In genomic region chr19:18045307-18046013, GRCh38 we compare ENCODE assay signal across 8 cellular contexts. TPM values are rescaled to one million over a fixed set of nuclear protein-coding genes. Genes with fewer than 3 reads are reported as not detected.
DNase-seq lines count a peak whose midpoint lies in the region; ATAC-seq and TF ChIP-seq lines count a peak whose summit lies in the region.

No MANE protein-coding gene starts in this region.

- 70 to 78% (median 76%) methylated on average over 7 of the region's 7 CpGs for WGBS in ovary, 3 donors

- H3K36me3 Mint-ChIP-seq in Calu3 (ENCODE audit: insufficient read depth, unreplicated experiment) (peaks cover 14% of the 10 kb centered on the region), chondrocyte (ENCODE audit: low read depth) (no peaks in the 10 kb centered on the region)

- H3K27me3 ChIP-seq in ovary = no peaks in the 10 kb centered on the region

- no peak for TF ChIP-seq EP300 in ovary (IDR thresholded peaks at IDR 0.05)

- intact Hi-C loops in Calu3 (cut with micrococcal nuclease; ENCODE audit: unreplicated experiment) (no loop called here), ovary (cut with DNase I) (no loop called here)

- ATAC-seq in HG02970 (IDR thresholded peaks at IDR 0.05; ENCODE audit: low FRiP score, unreplicated experiment) (no peak), GM21717 (IDR thresholded peaks at IDR 0.05; ENCODE audit: unreplicated experiment) (no peak)

- H3K27ac ChIP-seq in KOPT-K1 (ENCODE audit: low read depth, low read length, poor library complexity, severe bottlenecking) (peak overlapping the region; percentile 75), ovary (no peak overlapping the region)

- H3K27me3 Mint-ChIP-seq in Calu3 (ENCODE audit: unreplicated experiment) = peaks cover 11% of the 10 kb centered on the region
- no peaks in the 10 kb centered on the region for H3K27me3 Mint-ChIP-seq in chondrocyte (ENCODE audit: low read depth)

- H3K4me3 Mint-ChIP-seq in Calu3 (ENCODE audit: low read depth, unreplicated experiment) = no peak overlapping the region
- H3K4me3 Mint-ChIP-seq in chondrocyte (ENCODE audit: unreplicated experiment) = peak overlapping the region; percentile 60

- no peak for TF ChIP-seq POLR2A in ovary (IDR thresholded peaks at IDR 0.05)

- H3K4me1 Mint-ChIP-seq in Calu3 (ENCODE audit: low read depth, unreplicated experiment) (peaks cover 26% of the 10 kb centered on the region), chondrocyte (ENCODE audit: low read depth) (peaks cover 31% of the 10 kb centered on the region)

- H3K4me3 ChIP-seq in ovary = peak overlapping the region; percentile 17

- no TSS peak for BruUV-seq in Calu3 (replicated peaks; lab: Mats Ljungman, UMichigan)

- DNase-seq in Calu3 (no peak), chondrocyte (ENCODE audit: low spot score) (no peak), ovary (no peak), SK-N-DZ (ENCODE audit: low spot score) (no peak), Kasumi-1 (lab: John Stamatoyannopoulos, UW) (no peak)

- H3K27ac Mint-ChIP-seq in Calu3 (ENCODE audit: unreplicated experiment) (peak overlapping the region; percentile 23), chondrocyte (ENCODE audit: unreplicated experiment) (peak overlapping the region; percentile 85)

- CTCF ChIA-PET in Calu3 (lab: Charles Lee) = interaction anchor here (0.7 to 1.3 kb wide), 2 partner anchors 66 to 147 kb away, joined by 3 read pairs; no protein-coding TSS in a partner anchor

- peaks cover 6% of the 10 kb centered on the region for H3K9me3 ChIP-seq in KOPT-K1 (ENCODE audit: insufficient read depth, low read length, poor library complexity, severe bottlenecking)
- no peaks in the 10 kb centered on the region for H3K9me3 ChIP-seq in ovary

- H3K4me1 ChIP-seq in ovary (ENCODE audit: insufficient read depth) = no peaks in the 10 kb centered on the region

- no peak for TF ChIP-seq CTCF in Calu3 (IDR thresholded peaks at IDR 0.05; ENCODE audit: unreplicated experiment)
- TF ChIP-seq CTCF in chondrocyte (IDR thresholded peaks at IDR 0.05) = no peak
- no peak for TF ChIP-seq CTCF in ovary (IDR thresholded peaks at IDR 0.05)

- H3K36me3 ChIP-seq in KOPT-K1 (ENCODE audit: insufficient read depth, low read length) (no peaks in the 10 kb centered on the region), ovary (no peaks in the 10 kb centered on the region)

- H3K9me3 Mint-ChIP-seq in Calu3 (ENCODE audit: low read depth, unreplicated experiment) = no peaks in the 10 kb centered on the region
- H3K9me3 Mint-ChIP-seq in chondrocyte (ENCODE audit: low read depth) = peaks cover 9% of the 10 kb centered on the region

RNA-seq across cellular contexts. Expression of gene ARRDC2, which starts 37.5 kb away (rescaled TPM):
- 15.8 and 23.0 TPM in 2 replicates for total RNA-seq in Calu3 (2022)
- 12.2 to 19.8 TPM (median 17.8 TPM) in 3 replicates for total RNA-seq in chondrocyte
- 10 to 100 TPM in 5 of 7 donors, 1 to 10 TPM in 2; 6.8 to 22.8 (median 12.2) TPM for total RNA-seq in ovary
- 10 to 100 TPM; 12.9 to 14.7 TPM for polyA plus RNA-seq in ovary
- 3.1 and 3.6 TPM in 2 replicates for polyA plus RNA-seq in SK-N-DZ (2014; cell fraction: cytosol; rRNA removed)
- 3.2 and 18.3 TPM in 2 replicates for polyA plus RNA-seq in SK-N-DZ (2014; cell fraction: nucleus; rRNA removed)

RNA-seq across cellular contexts. Expression of gene IL12RB1, which starts 41.3 kb away (rescaled TPM):
- total RNA-seq in Calu3 (2022) (not detected in 2 replicates), chondrocyte (not detected in 3 replicates), ovary (under 1 TPM; 0.31 to 0.89 (median 0.57) TPM)
- under 1 TPM; 0.22 to 0.70 TPM for polyA plus RNA-seq in ovary
- polyA plus RNA-seq in SK-N-DZ (2014; cell fraction: cytosol; rRNA removed) = not detected in 2 replicates
- polyA plus RNA-seq in SK-N-DZ (2014; cell fraction: nucleus; rRNA removed) = not detected in 2 replicates

RNA-seq across cellular contexts. Expression of gene MAST3, which starts 52.1 kb away (rescaled TPM):
- total RNA-seq in Calu3 (2022) = 5.5 and 5.9 TPM in 2 replicates
- total RNA-seq in chondrocyte = 9.7 to 10.1 TPM (median 10.0 TPM) in 3 replicates
- 10 to 100 TPM in 3 of 7 donors, 1 to 10 TPM in 4; 7.8 to 12.2 (median 9.9) TPM for total RNA-seq in ovary
- polyA plus RNA-seq in ovary = 1 to 10 TPM; 2.4 to 5.7 TPM
- polyA plus RNA-seq in SK-N-DZ (2014; cell fraction: cytosol; rRNA removed) = 2.0 and 2.6 TPM in 2 replicates
- polyA plus RNA-seq in SK-N-DZ (2014; cell fraction: nucleus; rRNA removed) = 2.5 and 3.4 TPM in 2 replicates
